ENCODE assay signal across 23 cellular contexts in genomic region chr17:19405114-19405513, GRCh38. TPM values are rescaled to one million over a fixed set of nuclear protein-coding genes. Genes with fewer than 3 reads are reported as not detected.
"Had no signal": no experiment of that assay in that cellular context is flagged by ENCODE, and none has a peak within 500 bp of the region (broad histone marks: within the 10 kb centered on the region; RNA-seq: fewer than 3 reads in every experiment).

No MANE protein-coding gene starts in this region.

- H3K9me3 ChIP-seq: MG63, SJSA1 had no signal

- H3K4me3 ChIP-seq: MG63, SJSA1, SK-N-MC had no signal

- DNase-seq: Karpas-422, KG1, MG63, NCI-H1092, NCI-H1105 treated with DMSO at 0.1 percent for 48 hours, NCI-H1417 treated with DMSO at 0.1 percent for 48 hours, NCI-H146, NCI-H1694 treated with DMSO at 0.1 percent for 48 hours, NCI-H1930, NCI-H2081 treated with DMSO at 0.1 percent for 48 hours, NCI-H2171, NCI-H226, NCI-H446, NCI-H510A, NCI-H524 treated with DMSO at 0.1 percent for 48 hours, NCI-H69, NCI-H774, Right ventricle myocardium superior, RPMI8226, SIG-M5 had no signal

- H3K4me1 ChIP-seq: SJSA1 had no signal

- H3K27me3 ChIP-seq: MG63, SJSA1 had no signal

- H3K36me3 ChIP-seq: MG63, SJSA1 had no signal

- H3K27ac ChIP-seq: HL-60, SJSA1, SK-N-MC had no signal

RNA-seq across cellular contexts. Expression of gene RNF112, which starts 5.9 kb away (rescaled TPM):
- total RNA-seq: SJSA1 had no signal
